ENCODE assay signal across 7 cellular contexts in the genomic region with DNA sequence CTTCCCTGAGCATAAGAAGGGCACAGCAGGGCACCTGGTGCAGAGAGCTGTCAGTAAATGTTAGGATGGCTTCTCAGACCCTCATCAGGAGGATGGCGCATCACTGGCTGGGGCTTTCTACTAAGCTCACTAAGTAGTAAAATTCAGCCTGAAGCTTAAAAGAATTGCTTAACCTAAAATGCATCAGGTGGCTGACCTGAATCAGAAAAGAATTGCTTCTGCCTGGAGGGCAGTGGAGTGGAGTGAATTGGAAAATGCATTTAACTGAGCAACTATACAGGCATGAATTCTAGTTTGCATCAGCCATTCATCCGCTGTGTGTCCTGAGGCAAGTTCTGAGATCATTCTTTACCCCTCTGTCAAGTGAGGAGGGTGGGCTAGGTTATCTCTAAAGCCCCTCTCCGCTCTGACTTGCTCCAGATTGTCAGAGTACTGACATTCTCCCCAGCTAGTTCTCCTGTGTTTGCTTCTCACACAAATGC.
"Had no signal": no experiment of that assay in that cellular context is flagged by ENCODE, and none has a peak within 500 bp of the region (broad histone marks: within the 10 kb centered on the region; RNA-seq: fewer than 3 reads in every experiment).

No MANE protein-coding gene starts in this region.

- H3K4me3 ChIP-seq: GM23338 had no signal

- DNase-seq: H9, HCEC 1CT, HFFc6, KBM-7 had no signal

- H3K4me2 ChIP-seq: GM23338 had no signal

- H3K27ac ChIP-seq: HL-60 had no signal

- ATAC-seq: GM23338, HepG2 had no signal

- H2AFZ ChIP-seq: GM23338 had no signal
